In the genomic region with DNA sequence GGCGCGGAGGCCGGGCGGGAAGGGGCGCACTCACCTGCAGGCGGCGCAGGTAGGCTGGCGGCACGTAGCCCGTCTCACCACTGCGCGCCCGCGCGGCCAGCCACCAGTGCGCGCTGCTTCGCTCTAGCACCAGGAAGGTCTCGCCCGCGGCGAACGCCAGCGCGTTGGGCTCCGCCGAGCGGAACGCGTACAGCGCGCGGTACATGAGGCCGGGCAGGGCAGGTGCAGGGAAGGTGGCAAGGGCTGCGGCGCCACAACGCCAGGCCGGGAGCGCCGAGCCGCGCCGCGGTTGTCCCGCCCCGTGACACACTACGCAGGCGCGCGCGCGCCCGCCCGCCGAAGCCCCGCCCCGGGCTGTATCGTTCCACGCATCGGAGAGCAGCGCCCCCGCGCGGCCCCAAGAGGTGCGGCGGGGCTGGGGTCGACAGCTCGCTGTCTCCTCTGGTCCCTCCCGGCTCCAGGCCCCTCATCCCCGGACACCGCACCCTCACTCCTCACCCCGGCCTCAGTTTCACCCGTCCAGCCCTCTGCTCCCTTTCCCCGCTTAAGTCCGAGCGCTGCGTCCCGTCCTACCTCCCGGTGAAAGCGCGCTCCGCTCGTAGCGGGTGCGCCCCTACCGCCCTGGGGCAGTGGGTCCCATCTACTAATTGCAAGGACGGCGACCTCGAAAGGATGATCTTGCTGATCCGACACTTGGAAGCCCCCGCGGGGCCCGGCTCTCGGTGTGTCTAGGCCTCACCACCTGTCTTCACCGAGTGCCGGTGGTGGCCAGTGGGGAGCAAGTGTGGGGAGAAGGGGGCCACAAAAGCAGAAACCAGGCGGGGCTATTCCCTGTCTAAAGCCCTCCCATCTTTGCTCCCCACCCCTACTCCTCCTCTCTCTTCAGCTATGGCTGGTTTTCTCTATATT, we compare ENCODE assay signal across 8 cellular contexts. TPM values are rescaled to one million over a fixed set of nuclear protein-coding genes. Genes with fewer than 3 reads are reported as not detected.
DNase-seq lines count a peak whose midpoint lies in the region; ATAC-seq and TF ChIP-seq lines count a peak whose summit lies in the region.

Gene NCKIPSD (minus strand): TSS at position 313 of the 909 bp plus-strand sequence. CDS start 108 bp downstream, at position 205.

- H3K4me3 Mint-ChIP-seq in neural progenitor cell: peak within 1 kb of the TSS; percentile 93

- H3K4me1 ChIP-seq in Karpas-422 (ENCODE audit: low read length) (peaks cover 33% of the 10 kb centered on the region), neural progenitor cell (peaks cover 9% of the 10 kb centered on the region), subcutaneous abdominal adipose tissue (ENCODE audit: control insufficient read depth in 5 of 5, insufficient read depth in 5 of 5, low read length in 5 of 5) (peaks cover 5 to 37% (median 34%) of the 10 kb centered on the region in 5 donors)

- peak within 1 kb of the TSS; percentile 48 for H3K27ac Mint-ChIP-seq in neural progenitor cell

- H3K27me3 Mint-ChIP-seq in neural progenitor cell (ENCODE audit: insufficient read depth, low read depth): peaks cover 6% of the 10 kb centered on the region

- H3K4me2 ChIP-seq in Karpas-422 (ENCODE audit: low read depth, low read length, poor library complexity, severe bottlenecking) (peak within 1 kb of the TSS; percentile 73), neural progenitor cell (peak within 1 kb of the TSS; percentile 88)

- H3K79me2 ChIP-seq in Karpas-422 (ENCODE audit: low read length) (peaks cover 29% of the 10 kb centered on the region), neural progenitor cell (ENCODE audit: low read depth) (peaks cover 29% of the 10 kb centered on the region)

- H3K36me3 ChIP-seq in Karpas-422 (ENCODE audit: insufficient read depth, low read length) (peaks cover 32% of the 10 kb centered on the region), neural progenitor cell (peaks cover under 1% of the 10 kb centered on the region), subcutaneous abdominal adipose tissue (ENCODE audit: control insufficient read depth in 5 of 5, insufficient read depth in 5 of 5, low read length in 5 of 5) (peaks cover 3 to 58% (median 54%) of the 10 kb centered on the region in 5 donors)

- H3K36me3 Mint-ChIP-seq in neural progenitor cell: peaks cover 19% of the 10 kb centered on the region

- H3K4me1 Mint-ChIP-seq in neural progenitor cell: peaks cover 20% of the 10 kb centered on the region

- no peaks in the 10 kb centered on the region for H3K9me2 ChIP-seq in Karpas-422 (replicated peaks; ENCODE audit: insufficient read depth, low read length)

- H3K27ac ChIP-seq in Karpas-422 (ENCODE audit: low read length) (peak within 1 kb of the TSS; percentile 62), neural progenitor cell (peak within 1 kb of the TSS; percentile 38), subcutaneous abdominal adipose tissue (ENCODE audit: low read depth, low read length) (peak within 1 kb of the TSS; percentile 37)

- TF ChIP-seq CTCF in foreskin fibroblast (IDR thresholded peaks at IDR 0.05; ENCODE audit: low read depth, low read length) (peak; percentile 64), neural progenitor cell (IDR thresholded peaks at IDR 0.05) (peak; percentile 63)

- H3K27me3 ChIP-seq in Karpas-422 (ENCODE audit: low read length) (no peaks in the 10 kb centered on the region), neural progenitor cell (no peaks in the 10 kb centered on the region), subcutaneous abdominal adipose tissue (ENCODE audit: control insufficient read depth in 5 of 5, insufficient read depth in 4 of 5, low read length in 5 of 5) (no peaks in the 10 kb centered on the region)

- no peaks in the 10 kb centered on the region for H3K9me3 Mint-ChIP-seq in neural progenitor cell

- H3K9me3 ChIP-seq in Karpas-422 (ENCODE audit: low read length): no peaks in the 10 kb centered on the region
- H3K9me3 ChIP-seq in neural progenitor cell (ENCODE audit: low read depth): no peaks in the 10 kb centered on the region
- H3K9me3 ChIP-seq in subcutaneous abdominal adipose tissue (ENCODE audit: control insufficient read depth in 5 of 5, low read length in 5 of 5): no peaks in the 10 kb centered on the region

- H3K9ac ChIP-seq in Karpas-422 (ENCODE audit: low read length) (peak within 1 kb of the TSS; percentile 99), neural progenitor cell (peak within 1 kb of the TSS; percentile 74), subcutaneous abdominal adipose tissue (ENCODE audit: low read length in 5 of 5) (peak within 1 kb of the TSS; percentile 6 to 92 (median 86))

- DNase-seq in ELR (ENCODE audit: low read depth): peak; percentile 85
- peak; percentile 96 for DNase-seq in Karpas-422
- peak; percentile 79 for DNase-seq in SIG-M5 treated with dmso at 0.1 percent for 504 hours (lab: John Stamatoyannopoulos, UW; ENCODE audit: unreplicated experiment)
- DNase-seq in activated gamma-delta T cell (lab: John Stamatoyannopoulos, UW): peak; percentile 85
- peak; percentile 78 to 95 for DNase-seq in foreskin fibroblast
- DNase-seq in neural progenitor cell (ENCODE audit: low spot score): peak; percentile 97

- H4K20me1 ChIP-seq in Karpas-422 (ENCODE audit: insufficient read depth, low read depth, low read length) (peaks cover 22% of the 10 kb centered on the region; the same call in 1 of the 2 replicates), neural progenitor cell (ENCODE audit: low read depth) (peaks cover 69% of the 10 kb centered on the region)

- H3K4me3 ChIP-seq in Karpas-422 (ENCODE audit: low read length) (peak within 1 kb of the TSS; percentile 98), foreskin fibroblast (ENCODE audit: low read depth in 1 of 2, low read length in 2 of 2) (peak within 1 kb of the TSS; percentile 84 to 90), neural progenitor cell (peak within 1 kb of the TSS; percentile 97), subcutaneous abdominal adipose tissue (ENCODE audit: low read depth in 1 of 5, low read length in 5 of 5) (peak within 1 kb of the TSS; percentile 79 to 98 (median 88))

- H2AFZ ChIP-seq in Karpas-422 (ENCODE audit: low read length) (peak within 1 kb of the TSS; percentile 86; the same call in 1 of the 2 replicates), neural progenitor cell (replicated peaks) (peak within 1 kb of the TSS; percentile 97)

- peaks cover 50% of the 10 kb centered on the region for H3F3A ChIP-seq in neural progenitor cell (ENCODE audit: low read depth)

- ATAC-seq in GM21786 (IDR thresholded peaks at IDR 0.05; ENCODE audit: unreplicated experiment): peak; percentile 83

RNA-seq across cellular contexts. Expression of gene NCKIPSD, which starts in this region (rescaled TPM):
- total RNA-seq in Karpas-422 (2014; rRNA removed; shearing (Covaris generic); ENCODE audit: low replicate concordance): 25.5 and 36.1 TPM in 2 replicates
- total RNA-seq in neural progenitor cell (ENCODE audit: low replicate concordance): 32.8 and 69.1 TPM in 2 replicates

Comparison
In these comparisons a context has a peak if more than half of its experiments do, and no peak if none do; other contexts are left out.
1. Peak in every context shown above with its lines: DNase-seq, ATAC-seq, H3K4me3 ChIP-seq and H3K27ac ChIP-seq.